Comparison of ENCODE assay signal across 17 cellular contexts in genomic region chr16:69412287-69412686, GRCh38. TPM values are rescaled to one million over a fixed set of nuclear protein-coding genes. Genes with fewer than 3 reads are reported as not detected.
DNase-seq lines count a peak whose midpoint lies in the region; ATAC-seq and TF ChIP-seq lines count a peak whose summit lies in the region.
"Had no signal": no experiment of that assay in that cellular context is flagged by ENCODE, and none has a peak within 500 bp of the region (broad histone marks: within the 10 kb centered on the region; RNA-seq: fewer than 3 reads in every experiment).

No MANE protein-coding gene starts in this region.

- H3K27me3 ChIP-seq in breast epithelium: no peaks in the 10 kb centered on the region
- H3K27me3 ChIP-seq: BLaER1 treated with 17β-estradiol and CSF1 and Interleukin-3, amounts not matched to agents 10 nM and 100 nM had no signal

- no peaks in the 10 kb centered on the region for H3K36me3 Mint-ChIP-seq in MCF 10A (ENCODE audit: insufficient read depth, unreplicated experiment)

- no peak for ATAC-seq in HG03045 (IDR thresholded peaks at IDR 0.05; ENCODE audit: unreplicated experiment)
- ATAC-seq: Right ventricle myocardium inferior had no signal

- DNase-seq in MCF 10A (ENCODE audit: unreplicated experiment) (peak; percentile 49), breast epithelium (ENCODE audit: low spot score in 2 of 2) (no peak), cardiac fibroblast (ENCODE audit: low read depth in 2 of 2) (peak; percentile 41 to 87), fibroblast of the aortic adventitia (ENCODE audit: low read depth) (peak; percentile 74), NCI-H2171 treated with DMSO at 0.1 percent for 48 hours (lab: John Stamatoyannopoulos, UW) (no peak), cerebellar nuclear complex (lab: John Stamatoyannopoulos, UW) (no peak)
- DNase-seq in effector CD8-positive, alpha-beta T cell (lab: John Stamatoyannopoulos, UW): no peak
- DNase-seq: 8988T, H9, NCI-H1417, NCI-H1930, NCI-H2171, NCI-H510A, NCI-H82 had no signal

- POLR2A ChIA-PET in MCF 10A (lab: Yijun Ruan, JAX): interaction anchor here (1.1 kb wide), 1 partner anchor 13 kb away, joined by 4 read pairs; no protein-coding TSS in a partner anchor

- CTCF ChIA-PET in MCF 10A (lab: Yijun Ruan, JAX): interaction anchor here (1.1 kb wide), 1 partner anchor 15 kb away, joined by 4 read pairs; no protein-coding TSS in a partner anchor

- H3K4me1 Mint-ChIP-seq in MCF 10A (ENCODE audit: insufficient read depth, unreplicated experiment): peaks cover 26% of the 10 kb centered on the region

- no peak for TF ChIP-seq POLR2A in breast epithelium (IDR thresholded peaks at IDR 0.05)

- no peak overlapping the region for H3K27ac Mint-ChIP-seq in MCF 10A (ENCODE audit: low read depth, unreplicated experiment)
- H3K27ac Mint-ChIP-seq: H9 had no signal

- H3K36me3 ChIP-seq in breast epithelium: no peaks in the 10 kb centered on the region
- H3K36me3 ChIP-seq: BLaER1 treated with 17β-estradiol and CSF1 and Interleukin-3, amounts not matched to agents 10 nM and 100 nM had no signal

- no peak overlapping the region for H3K27ac ChIP-seq in breast epithelium
- H3K27ac ChIP-seq: BLaER1 treated with 17β-estradiol and CSF1 and Interleukin-3, amounts not matched to agents 10 nM and 100 nM had no signal

- H3K4me3 ChIP-seq in breast epithelium: no peak overlapping the region
- no peak overlapping the region for H3K4me3 ChIP-seq in cardiac fibroblast (replicated peaks in 1 of 2; ENCODE audit: low read depth in 2 of 2, low read length in 2 of 2)
- no peak overlapping the region for H3K4me3 ChIP-seq in fibroblast of the aortic adventitia (ENCODE audit: low read depth, low read length)
- H3K4me3 ChIP-seq: BLaER1 treated with 17β-estradiol and CSF1 and Interleukin-3, amounts not matched to agents 10 nM and 100 nM had no signal

- no peaks in the 10 kb centered on the region for H3K27me3 Mint-ChIP-seq in MCF 10A (ENCODE audit: insufficient read depth, unreplicated experiment)

- H3K4me1 ChIP-seq in breast epithelium: no peaks in the 10 kb centered on the region

- intact Hi-C loops in MCF 10A (cut with micrococcal nuclease) (no loop called here), breast epithelium (cut with DNase I; ENCODE audit: low total_unique reads) (no loop called here)

- no TSS peak for BruUV-seq in MCF 10A (replicated peaks; lab: Mats Ljungman, UMichigan)

- no peaks in the 10 kb centered on the region for H3K9me3 ChIP-seq in breast epithelium

- TF ChIP-seq CTCF in MCF 10A (IDR thresholded peaks at IDR 0.05; ENCODE audit: unreplicated experiment): no peak
- no peak for TF ChIP-seq CTCF in breast epithelium (IDR thresholded peaks at IDR 0.05)
- TF ChIP-seq CTCF in cardiac fibroblast (IDR thresholded peaks at IDR 0.05; ENCODE audit: low read depth, low read length): no peak
- TF ChIP-seq CTCF in fibroblast of the aortic adventitia (IDR thresholded peaks at IDR 0.05; ENCODE audit: insufficient read depth, low read length): no peak

- no peaks in the 10 kb centered on the region for H3K9me3 Mint-ChIP-seq in MCF 10A (ENCODE audit: unreplicated experiment)

- no peak overlapping the region for H3K4me3 Mint-ChIP-seq in MCF 10A (ENCODE audit: unreplicated experiment)
- H3K4me3 Mint-ChIP-seq: H9 had no signal

RNA-seq across cellular contexts. Expression of gene CYB5B, which starts 12.1 kb away (rescaled TPM):
- total RNA-seq in MCF 10A (2022) (112 and 118 TPM in 2 replicates), breast epithelium (10 to 100 TPM; 28.2 to 48.0 (median 34.7) TPM), fibroblast of the aortic adventitia (ENCODE audit: low replicate concordance) (31.0 and 99.4 TPM in 2 replicates)

RNA-seq across cellular contexts. Expression of gene TERF2, which starts 26.5 kb away (rescaled TPM):
- total RNA-seq in MCF 10A (2022) (38.4 and 41.9 TPM in 2 replicates), breast epithelium (10 to 100 TPM; 15.5 to 18.7 (median 18.0) TPM), fibroblast of the aortic adventitia (ENCODE audit: low replicate concordance) (20.6 and 22.2 TPM in 2 replicates)

Comparison
In these comparisons a context has a peak if more than half of its experiments do, and no peak if none do; other contexts are left out.
1. DNase-seq: peak in MCF 10A (single experiment), cardiac fibroblast (2 of 2) and fibroblast of the aortic adventitia (single experiment); none in breast epithelium (0 of 2), NCI-H2171 treated with DMSO at 0.1 percent for 48 hours (single experiment), cerebellar nuclear complex (0 of 2) and effector CD8-positive, alpha-beta T cell (single experiment).